Comparison of ENCODE assay signal across 27 cellular contexts in genomic region chr12:119409043-119409442, GRCh38.
"Had no signal": no experiment of that assay in that cellular context is flagged by ENCODE, and none has a peak within 500 bp of the region (broad histone marks: within the 10 kb centered on the region; RNA-seq: fewer than 3 reads in every experiment).

No MANE protein-coding gene starts in this region.

- H3K27me3 ChIP-seq: esophagus muscularis mucosa, foreskin keratinocyte, gastroesophageal sphincter, heart left ventricle, hepatocyte, neutrophil, pancreas, right lobe of liver, testis had no signal

- H3K9me3 ChIP-seq: esophagus muscularis mucosa, gastroesophageal sphincter, heart left ventricle, neutrophil, pancreas, right lobe of liver, testis, tibial artery had no signal

- FAIRE-seq: colon, kidney, pancreas, urothelium cell line had no signal

- H3K4me1 ChIP-seq: foreskin keratinocyte, pancreas, right lobe of liver, testis, tibial artery had no signal

- H3K4me2 ChIP-seq: hepatocyte, smooth muscle cell had no signal

- H3K4me3 ChIP-seq: dorsolateral prefrontal cortex, esophagus muscularis mucosa, gastroesophageal sphincter, heart left ventricle, hepatocyte, lung, pancreas, right lobe of liver, smooth muscle cell, testis, tibial artery had no signal

- ATAC-seq: foreskin keratinocyte; gastroesophageal sphincter; left lobe of liver; natural killer cell; pancreas; right lobe of liver; stimulated activated effector memory CD8-positive, alpha-beta T cell treated with anti-CD3 and anti-CD28 coated beads, Interleukin-12 subunit alpha, Interleukin-12 subunit beta, amount 100 ng/mL, for 72 hours had no signal

- H2AFZ ChIP-seq: hepatocyte had no signal

- H3K36me3 ChIP-seq: esophagus muscularis mucosa, gastroesophageal sphincter, heart left ventricle, neutrophil, pancreas, right lobe of liver, tibial artery had no signal

- H3K79me2 ChIP-seq: hepatocyte had no signal

- H3K27ac ChIP-seq: dorsolateral prefrontal cortex, epithelial cell of prostate, foreskin keratinocyte, gastroesophageal sphincter, heart left ventricle, hepatocyte, neutrophil, pancreas, right lobe of liver, testis, tibial artery had no signal

- DNase-seq: dorsolateral prefrontal cortex; effector CD4-positive, alpha-beta T cell; foreskin keratinocyte; heart left ventricle; kidney; natural killer cell; pancreas; retina; right lobe of liver; stimulated activated CD4-positive, alpha-beta T cell treated with anti-CD3 and anti-CD28 coated beads, Interleukin-12 subunit alpha, Interleukin-12 subunit beta, amount 100 ng/mL, for 4 hours; stimulated activated CD4-positive, alpha-beta T cell treated with anti-CD3 and anti-CD28 coated beads, Interleukin-1b, Interleukin-23, amount 100 ng/mL, for 48 hours; stimulated activated CD4-positive, alpha-beta T cell treated with anti-CD3 and anti-CD28 coated beads, Interleukin-4, amount 100 ng/mL, for 1 hour; stimulated activated naive CD4-positive, alpha-beta T cell treated with Interleukin-2 at 50 U/mL for 16 hours; substantia nigra; testis; tibial artery had no signal
